Comparison of ENCODE assay signal across 8 cellular contexts in the genomic region with DNA sequence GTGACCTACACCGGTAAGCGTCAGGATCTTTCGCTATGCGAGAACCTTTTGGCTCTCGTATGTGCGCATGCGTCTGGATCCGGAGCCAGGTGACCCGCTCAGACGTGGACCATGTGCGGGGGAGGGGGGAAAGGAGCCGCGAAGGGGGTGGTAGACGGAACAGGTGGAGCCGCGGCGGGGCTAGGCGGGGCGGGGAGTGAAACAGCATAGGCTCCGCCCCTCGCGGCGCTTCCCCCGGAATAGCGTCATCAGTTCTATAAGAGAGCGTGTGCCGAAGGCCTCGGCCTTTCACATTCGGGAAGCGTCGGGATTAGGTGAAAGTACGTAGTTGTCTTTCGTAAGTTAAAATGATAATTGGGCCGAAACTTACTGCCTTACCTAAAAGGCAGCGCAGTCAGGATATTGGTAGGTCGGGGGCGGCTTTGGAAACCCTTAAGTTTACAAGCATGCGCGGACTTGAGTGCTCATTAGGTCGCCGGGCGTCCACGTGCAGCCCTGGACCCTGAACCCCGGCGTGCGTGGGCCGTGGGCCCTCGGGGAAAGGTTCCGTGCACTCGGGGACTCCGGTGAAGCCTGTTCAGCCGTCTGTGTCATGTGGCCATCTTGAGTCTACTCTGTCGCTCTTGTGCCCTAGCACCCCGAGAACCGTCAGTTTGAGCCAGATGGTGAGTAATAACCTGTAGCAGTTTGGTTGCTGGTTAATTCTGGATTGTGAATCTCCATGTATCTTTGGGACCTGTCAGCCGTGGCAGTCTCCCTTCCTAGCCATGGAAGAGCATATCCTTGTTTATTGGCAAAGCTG.
DNase-seq lines count a peak whose midpoint lies in the region; ATAC-seq and TF ChIP-seq lines count a peak whose summit lies in the region.

No MANE protein-coding gene starts in this region.

- peak overlapping the region; percentile 94 for H3K4me3 Mint-ChIP-seq in activated B cell treated with CpG ODN at 0.5 μM for 24 hours

- peak overlapping the region; percentile 97 for H3K27ac Mint-ChIP-seq in activated B cell treated with CpG ODN at 0.5 μM for 24 hours

- intact Hi-C loops in activated B cell treated with CpG ODN at 0.5 μM for 24 hours (cut with micrococcal nuclease) = loop anchor here (1.0 to 10.0 kb wide), 9 partner anchors 313 to 1774 kb away; partner anchors contain the start of genes METTL14, PDE5A, SEC24D and USP53

- no peaks in the 10 kb centered on the region for H3K9me3 Mint-ChIP-seq in activated B cell treated with CpG ODN at 0.5 μM for 24 hours

- H3K36me3 Mint-ChIP-seq in activated B cell treated with CpG ODN at 0.5 μM for 24 hours (ENCODE audit: low read depth) = peaks cover 54% of the 10 kb centered on the region

- no peak for TF ChIP-seq CTCF in AG09309 (IDR thresholded peaks at IDR 0.05; ENCODE audit: control insufficient read depth, insufficient read depth, low read depth, low read length, missing control alignments)
- no peak for TF ChIP-seq CTCF in activated B cell treated with CpG ODN at 0.5 μM for 24 hours (IDR thresholded peaks at IDR 0.05)

- no peaks in the 10 kb centered on the region for H3K27me3 Mint-ChIP-seq in activated B cell treated with CpG ODN at 0.5 μM for 24 hours

- peak; percentile 46 for DNase-seq in AG09309 (ENCODE audit: low read depth)
- peak; percentile 83 for DNase-seq in NCI-H226
- peak; percentile 90 for DNase-seq in activated B cell treated with CpG ODN at 0.5 μM for 24 hours
- peak; percentile 97 for DNase-seq in central memory CD4-positive, alpha-beta T cell
- DNase-seq in iris pigment epithelial cell (ENCODE audit: low read depth) = peak; percentile 93
- DNase-seq in stimulated activated CD4-positive, alpha-beta T cell treated with anti-CD3 and anti-CD28 coated beads, Interleukin-12 subunit alpha, Interleukin-12 subunit beta, amount 100 ng/mL, for 24 hours (ENCODE audit: low read depth in 2 of 2) = peak; percentile 97

- H3K4me1 Mint-ChIP-seq in activated B cell treated with CpG ODN at 0.5 μM for 24 hours = peaks cover 61% of the 10 kb centered on the region

- peak overlapping the region; percentile 61 for H3K4me3 ChIP-seq in AG09309 (ENCODE audit: control insufficient read depth, low read depth, low read length)

- peak; percentile 88 for ATAC-seq in GM19023 (IDR thresholded peaks at IDR 0.05; ENCODE audit: unreplicated experiment)
- ATAC-seq in HG03196 (IDR thresholded peaks at IDR 0.05; ENCODE audit: unreplicated experiment) = peak; percentile 92
- peak; percentile 98 for ATAC-seq in activated B cell treated with CpG ODN at 0.5 μM for 24 hours (ENCODE audit: low read depth)

- CTCF ChIA-PET in activated B cell treated with CpG ODN at 0.5 μM for 24 hours (lab: Charles Lee) = no interaction called here

- POLR2A ChIA-PET in activated B cell treated with CpG ODN at 0.5 μM for 24 hours (lab: Charles Lee) = interaction anchor here (1.0 kb wide), 1 partner anchor 406 kb away, joined by 4 read pairs; the partner anchor contains the start of gene METTL14

Comparison
In these comparisons a context has a peak if more than half of its experiments do, and no peak if none do; other contexts are left out.
1. Peak in every context shown above with its lines: DNase-seq, ATAC-seq and H3K4me3 ChIP-seq.
2. DNase-seq: peak in every context shown above with its lines; median percentile 97 in central memory CD4-positive, alpha-beta T cell; 97 in stimulated activated CD4-positive, alpha-beta T cell treated with anti-CD3 and anti-CD28 coated beads, Interleukin-12 subunit alpha, Interleukin-12 subunit beta, amount 100 ng/mL, for 24 hours; 93 in iris pigment epithelial cell; 90 in activated B cell treated with CpG ODN at 0.5 μM for 24 hours; 83 in NCI-H226; 46 in AG09309.